9 cellular contexts compared by ENCODE assay signal in the genomic region with DNA sequence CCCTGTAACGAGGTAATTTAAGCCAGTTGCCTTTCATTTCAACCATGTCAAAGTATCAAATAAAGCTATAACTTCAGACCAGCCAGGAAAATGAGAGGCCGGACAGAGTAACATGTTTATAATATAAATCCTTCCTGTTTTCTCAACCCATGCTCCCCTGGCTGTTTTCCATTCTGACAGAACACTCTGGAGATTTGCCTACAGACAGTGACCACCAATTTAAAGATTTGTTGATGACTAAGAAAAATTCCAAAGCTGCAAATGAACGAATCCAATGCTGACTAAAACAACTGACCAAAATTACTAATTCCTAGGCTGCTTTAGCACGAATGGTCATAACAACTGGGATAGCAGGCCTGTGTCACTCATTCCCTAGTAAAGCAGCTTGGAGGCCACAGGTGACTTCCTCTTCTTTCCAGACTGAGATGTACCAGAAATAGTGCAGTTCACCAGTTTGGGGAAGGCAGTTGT.
DNase-seq lines count a peak whose midpoint lies in the region; TF ChIP-seq lines count a peak whose summit lies in the region.
"Had no signal": no experiment of that assay in that cellular context is flagged by ENCODE, and none has a peak within 500 bp of the region (broad histone marks: within the 10 kb centered on the region; RNA-seq: fewer than 3 reads in every experiment).

No MANE protein-coding gene starts in this region.

- H3K4me1 ChIP-seq in breast epithelium (no peaks in the 10 kb centered on the region), liver (ENCODE audit: control insufficient read depth in 4 of 4, insufficient read depth in 4 of 4, low read length in 3 of 4) (peaks cover 0 to 17% (median 5%) of the 10 kb centered on the region in 4 donors), urinary bladder (ENCODE audit: insufficient read depth) (peaks cover 7% of the 10 kb centered on the region)

- H3K9me3 ChIP-seq in breast epithelium (no peaks in the 10 kb centered on the region), liver (ENCODE audit: control insufficient read depth in 4 of 4, low read length in 3 of 4) (no peaks in the 10 kb centered on the region)

- peak overlapping the region; percentile 71 to 85 for H3K27ac ChIP-seq in breast epithelium
- peak overlapping the region; percentile 85 to 95 for H3K27ac ChIP-seq in liver (ENCODE audit: low read depth in 1 of 2, low read length in 2 of 2)
- H3K27ac ChIP-seq in urinary bladder (ENCODE audit: low read depth) = peak overlapping the region; percentile 63

- no peak for TF ChIP-seq CTCF in breast epithelium (IDR thresholded peaks at IDR 0.05)
- no peak for TF ChIP-seq CTCF in liver (IDR thresholded peaks at IDR 0.05; ENCODE audit: low read depth, low read length, missing input control)

- H3K27me3 ChIP-seq in breast epithelium (no peaks in the 10 kb centered on the region), liver (ENCODE audit: control insufficient read depth in 4 of 4, insufficient read depth in 4 of 4, low read length in 3 of 4) (no peaks in the 10 kb centered on the region)

- intact Hi-C loops in breast epithelium (cut with DNase I; ENCODE audit: low total_unique reads) = no loop called here

- H3K36me3 ChIP-seq in breast epithelium (no peaks in the 10 kb centered on the region), liver (ENCODE audit: control insufficient read depth in 4 of 4, insufficient read depth in 3 of 4, low read depth in 1 of 4, low read length in 3 of 4) (no peaks in the 10 kb centered on the region), urinary bladder (ENCODE audit: insufficient read depth) (no peaks in the 10 kb centered on the region)

- H3K4me3 ChIP-seq in breast epithelium (no peak overlapping the region), liver (ENCODE audit: low read depth in 1 of 3, low read length in 3 of 3) (no peak overlapping the region), urinary bladder (ENCODE audit: low read depth, low read length) (no peak overlapping the region)

- H3K9ac ChIP-seq in liver (ENCODE audit: low read depth in 1 of 2, low read length in 2 of 2) = peak overlapping the region in 1 of 2 donors; percentile 84

- 39% methylated on average over 4 of the region's 4 CpGs for WGBS in liver
- WGBS in urinary bladder = 17% methylated on average over 4 of the region's 4 CpGs

- TF ChIP-seq POLR2A in breast epithelium (IDR thresholded peaks at IDR 0.05) = no peak

- no peak for TF ChIP-seq RAD21 in liver (IDR thresholded peaks at IDR 0.05)

- peak; percentile 36 for DNase-seq in NCI-H510A treated with DMSO at 0.1 percent for 48 hours (lab: John Stamatoyannopoulos, UW)
- no peak for DNase-seq in NCI-H510A (lab: John Stamatoyannopoulos, UW)
- no peak for DNase-seq in breast epithelium (ENCODE audit: low spot score in 2 of 2)
- no peak for DNase-seq in NCI-H345 treated with DMSO at 0.1 percent for 48 hours (lab: John Stamatoyannopoulos, UW; ENCODE audit: unreplicated experiment)
- DNase-seq in NCI-H128 (lab: John Stamatoyannopoulos, UW; ENCODE audit: unreplicated experiment) = no peak
- DNase-seq in stimulated activated CD4-positive, alpha-beta T cell treated with anti-CD3 and anti-CD28 coated beads, Interleukin-15, amount 100 ng/mL, for 24 hours = no peak
- DNase-seq: T-helper 2 cell had no signal

TF ChIP-seq in liver, 16 proteins besides CTCF, POLR2A, EP300 and RAD21:
- TF ChIP-seq JUND (IDR thresholded peaks at IDR 0.05) = peak in 1 of 2 donors; percentile 36
- no peak for TF ChIP-seq REST (IDR thresholded peaks at IDR 0.05)
TF ChIP-seq in liver: peak in this region for 1.
